Comparison of ENCODE assay signal across 24 cellular contexts in genomic region chr12:113077057-113077858, GRCh38. TPM values are rescaled to one million over a fixed set of nuclear protein-coding genes. Genes with fewer than 3 reads are reported as not detected.
A peak's percentile ranks its signal among the peaks of the same experiment; 100 is the strongest.
DNase-seq lines count a peak whose midpoint lies in the region; ATAC-seq and TF ChIP-seq lines count a peak whose summit lies in the region.
"Had no signal": no experiment of that assay in that cellular context is flagged by ENCODE, and none has a peak within 500 bp of the region (broad histone marks: within the 10 kb centered on the region; RNA-seq: fewer than 3 reads in every experiment).

No MANE protein-coding gene starts in this region.

- no peaks in the 10 kb centered on the region for H3K9me3 Mint-ChIP-seq in activated CD8-positive, alpha-beta T cell treated with anti-CD3 and anti-CD28 coated beads for 36 hours
- H3K9me3 Mint-ChIP-seq: naive thymus-derived CD8-positive, alpha-beta T cell had no signal

- intact Hi-C loops in activated CD8-positive, alpha-beta T cell treated with anti-CD3 and anti-CD28 coated beads for 36 hours (cut with micrococcal nuclease) = no loop called here

- H3K4me3 ChIP-seq in GM12865 (ENCODE audit: low read depth, low read length) (no peak overlapping the region), NT2/D1 (ENCODE audit: insufficient read length, low read depth) (peak overlapping the region; percentile 39), iPS-15b (ENCODE audit: low read depth, low read length) (peak overlapping the region; percentile 74), trophoblast cell (ENCODE audit: low read depth, low read length) (no peak overlapping the region)
- H3K4me3 ChIP-seq: lower lobe of right lung, PC-9, stomach, upper lobe of left lung had no signal

- H3K27ac ChIP-seq in trophoblast cell (ENCODE audit: low read depth, low read length) = no peak overlapping the region
- H3K27ac ChIP-seq: lower lobe of right lung, PC-9, stomach, upper lobe of left lung had no signal

- no peak for ATAC-seq in activated CD8-positive, alpha-beta T cell treated with anti-CD3 and anti-CD28 coated beads for 36 hours
- ATAC-seq in GM21526 (IDR thresholded peaks at IDR 0.05; ENCODE audit: low FRiP score, unreplicated experiment) = no peak
- ATAC-seq: lower lobe of right lung; naive thymus-derived CD8-positive, alpha-beta T cell had no signal

- H3K9me3 ChIP-seq in NT2/D1 (ENCODE audit: insufficient read depth, low read length) (no peaks in the 10 kb centered on the region), iPS-15b (ENCODE audit: control insufficient read depth, insufficient read depth, low read length) (no peaks in the 10 kb centered on the region), trophoblast cell (ENCODE audit: insufficient read depth, low read depth, low read length) (no peaks in the 10 kb centered on the region)
- H3K9me3 ChIP-seq: lower lobe of right lung, stomach, upper lobe of left lung had no signal

- no peak overlapping the region for H2BK5ac ChIP-seq in trophoblast cell (ENCODE audit: low read depth, low read length, poor library complexity)

- H2BK120ac ChIP-seq in trophoblast cell (ENCODE audit: insufficient read depth, low read length, poor library complexity) = no peak overlapping the region

- H3K27me3 Mint-ChIP-seq in activated CD8-positive, alpha-beta T cell treated with anti-CD3 and anti-CD28 coated beads for 36 hours = no peaks in the 10 kb centered on the region
- H3K27me3 Mint-ChIP-seq: naive thymus-derived CD8-positive, alpha-beta T cell had no signal

- no peak overlapping the region for H3K18ac ChIP-seq in trophoblast cell (ENCODE audit: low read length)

- no peak overlapping the region for H3K27ac Mint-ChIP-seq in activated CD8-positive, alpha-beta T cell treated with anti-CD3 and anti-CD28 coated beads for 36 hours
- H3K27ac Mint-ChIP-seq: naive thymus-derived CD8-positive, alpha-beta T cell had no signal

- peak overlapping the region; percentile 66 for H3K9ac ChIP-seq in NT2/D1 (ENCODE audit: insufficient read length, low read depth)
- no peak overlapping the region for H3K9ac ChIP-seq in iPS-15b (ENCODE audit: low read depth, low read length)
- no peak overlapping the region for H3K9ac ChIP-seq in trophoblast cell (ENCODE audit: low read length)

- H3K4me3 Mint-ChIP-seq in activated CD8-positive, alpha-beta T cell treated with anti-CD3 and anti-CD28 coated beads for 36 hours = no peak overlapping the region

- peak overlapping the region; percentile 24 for H3K4me2 ChIP-seq in trophoblast cell (ENCODE audit: low read length)
- H3K4me2 ChIP-seq: PC-9 had no signal

- peaks cover 22% of the 10 kb centered on the region for H3K4me1 Mint-ChIP-seq in activated CD8-positive, alpha-beta T cell treated with anti-CD3 and anti-CD28 coated beads for 36 hours (ENCODE audit: low read depth)

- H3K36me3 ChIP-seq in NT2/D1 (ENCODE audit: insufficient read depth, insufficient read length, low read length) (no peaks in the 10 kb centered on the region), iPS-15b (ENCODE audit: control insufficient read depth, insufficient read depth, low read length) (no peaks in the 10 kb centered on the region), trophoblast cell (ENCODE audit: control insufficient read depth in 1 of 2, insufficient read depth in 2 of 2, low read length in 2 of 2) (no peaks in the 10 kb centered on the region)
- H3K36me3 ChIP-seq: lower lobe of right lung, stomach, upper lobe of left lung had no signal

- no peak overlapping the region for H2BK12ac ChIP-seq in trophoblast cell (ENCODE audit: low read length)

- CTCF ChIA-PET in activated CD8-positive, alpha-beta T cell treated with anti-CD3 and anti-CD28 coated beads for 36 hours (lab: Charles Lee) = no interaction called here

- no peak overlapping the region for H3K23ac ChIP-seq in trophoblast cell (ENCODE audit: low read length)

- no peak overlapping the region for H4K12ac ChIP-seq in trophoblast cell (ENCODE audit: low read depth, low read length)

- H3K36me3 Mint-ChIP-seq in activated CD8-positive, alpha-beta T cell treated with anti-CD3 and anti-CD28 coated beads for 36 hours (ENCODE audit: low read depth) = no peaks in the 10 kb centered on the region

- no peak overlapping the region for H2AFZ ChIP-seq in trophoblast cell (ENCODE audit: insufficient read depth, low read length, poor library complexity)
- H2AFZ ChIP-seq: PC-9 had no signal

- no peak overlapping the region for H3K4ac ChIP-seq in trophoblast cell (ENCODE audit: low read depth, low read length)

- H3K4me1 ChIP-seq in NT2/D1 (ENCODE audit: insufficient read depth, insufficient read length) (no peaks in the 10 kb centered on the region), iPS-15b (ENCODE audit: control insufficient read depth, insufficient read depth, low read length) (peaks cover 2% of the 10 kb centered on the region), trophoblast cell (ENCODE audit: control insufficient read depth in 1 of 2, insufficient read depth in 2 of 2, low read length in 2 of 2) (peaks cover 0 to 3% of the 10 kb centered on the region in 2 experiments)
- H3K4me1 ChIP-seq: lower lobe of right lung, stomach, upper lobe of left lung had no signal

- DNase-seq in GM12865 (ENCODE audit: low read depth) = peak; percentile 43
- no peak for DNase-seq in NT2/D1 (ENCODE audit: low read depth, low spot score)
- no peak for DNase-seq in trophoblast cell
- no peak for DNase-seq in OCI-M1 (lab: John Stamatoyannopoulos, UW)
- no peak for DNase-seq in activated CD8-positive, alpha-beta T cell treated with anti-CD3 and anti-CD28 coated beads for 36 hours
- DNase-seq: activated gamma-delta T cell; AML-193; Calu3; cortex of kidney; foreskin fibroblast; GDM1; lower lobe of right lung; naive thymus-derived CD8-positive, alpha-beta T cell; PC-9; SIG-M5; stimulated activated CD4-positive, alpha-beta T cell treated with anti-CD3 and anti-CD28 coated beads, Interleukin-1b, Interleukin-23, amount 100 ng/mL, for 48 hours; stomach had no signal

- H3K79me1 ChIP-seq in trophoblast cell (ENCODE audit: low read length) = no peaks in the 10 kb centered on the region

- H3K27me3 ChIP-seq in NT2/D1 (ENCODE audit: insufficient read depth, insufficient read length) (peaks cover 57% of the 10 kb centered on the region), iPS-15b (ENCODE audit: control insufficient read depth, insufficient read depth, low read length) (peaks cover 43% of the 10 kb centered on the region), trophoblast cell (ENCODE audit: insufficient read depth, low read length) (peaks cover 25% of the 10 kb centered on the region)

- POLR2A ChIA-PET in activated CD8-positive, alpha-beta T cell treated with anti-CD3 and anti-CD28 coated beads for 36 hours (lab: Charles Lee) = no interaction called here

- no peak overlapping the region for H4K8ac ChIP-seq in trophoblast cell (ENCODE audit: low read depth, low read length)

- H3K79me2 ChIP-seq in trophoblast cell (ENCODE audit: control insufficient read depth, insufficient read depth, low read length, poor library complexity) = no peaks in the 10 kb centered on the region

- H3K14ac ChIP-seq in trophoblast cell (ENCODE audit: low read length) = no peak overlapping the region

- no peak overlapping the region for H2AK5ac ChIP-seq in trophoblast cell (ENCODE audit: low read length)

- TF ChIP-seq CTCF in GM12865 (IDR thresholded peaks at IDR 0.05; ENCODE audit: insufficient read depth, low read depth, low read length, missing control alignments) = no peak
- no peak for TF ChIP-seq CTCF in activated CD8-positive, alpha-beta T cell treated with anti-CD3 and anti-CD28 coated beads for 36 hours (IDR thresholded peaks at IDR 0.05)

- H4K91ac ChIP-seq in trophoblast cell (ENCODE audit: low read depth, low read length) = no peak overlapping the region

- no CpG with 5 or more reads among the region's 70 CpGs for WGBS in trophoblast cell (ENCODE audit: extremely low coverage, insufficient coverage, insufficient read length)

RNA-seq across cellular contexts. Expression of gene DTX1, which starts 20.7 kb away (rescaled TPM):
- 0.05 and 0.07 TPM in 2 replicates for polyA plus RNA-seq in trophoblast cell (2013)
- total RNA-seq in activated CD8-positive, alpha-beta T cell treated with anti-CD3 and anti-CD28 coated beads for 36 hours = 1 to 10 TPM; 2.9 to 3.4 TPM
- total RNA-seq: bronchial epithelial cell, Calu3, HT-29 had no signal

RNA-seq across cellular contexts. Expression of gene RASAL1, which starts 58.3 kb away (rescaled TPM):
- 0.16 and 0.26 TPM in 2 replicates for polyA plus RNA-seq in trophoblast cell (2013)
- total RNA-seq in activated CD8-positive, alpha-beta T cell treated with anti-CD3 and anti-CD28 coated beads for 36 hours = 10 to 100 TPM in 1 of 2 experiments, 1 to 10 TPM in 1; 9.8 to 12.4 TPM
- total RNA-seq: posterior vena cava; T-helper 1 cell treated with Interleukin-12 subunit alpha and Interleukin-12 subunit beta and Interleukin-4 antibody, amounts not matched to agents 30 ng/mL and 1 ng/mL, for 36 hours had no signal

Comparison
In these comparisons a context has a peak if more than half of its experiments do, and no peak if none do; other contexts are left out.
1. H3K4me3 ChIP-seq: peak in NT2/D1 (single experiment) and iPS-15b (single experiment); none in GM12865 (single experiment) and trophoblast cell (single experiment).